In genomic region chr4:37733230-37733904, GRCh38 we compare ENCODE assay signal across 16 cellular contexts. TPM values are rescaled to one million over a fixed set of nuclear protein-coding genes. Genes with fewer than 3 reads are reported as not detected.
DNase-seq lines count a peak whose midpoint lies in the region; ATAC-seq and TF ChIP-seq lines count a peak whose summit lies in the region.
"Had no signal": no experiment of that assay in that cellular context is flagged by ENCODE, and none has a peak within 500 bp of the region (broad histone marks: within the 10 kb centered on the region; RNA-seq: fewer than 3 reads in every experiment).

No MANE protein-coding gene starts in this region.

- peak; percentile 21 for ATAC-seq in GM19351 (IDR thresholded peaks at IDR 0.05; ENCODE audit: unreplicated experiment)
- ATAC-seq: HCT116 had no signal

- no peak for TF ChIP-seq EP300 in transverse colon (IDR thresholded peaks at IDR 0.05; ENCODE audit: low read depth)

- WGBS in liver: 31% methylated on average over 6 of the region's 6 CpGs
- WGBS in transverse colon (ENCODE audit: low coverage in 1 of 2), 2 donors: 40 to 55% methylated on average over 3 to 6 of the region's 6 CpGs

- intact Hi-C loops in colonic mucosa (cut with DNase I) (no loop called here), transverse colon (cut with DNase I; ENCODE audit: low total_unique reads) (no loop called here)

- H3K27ac ChIP-seq in colonic mucosa (peak overlapping the region; percentile 45), liver (ENCODE audit: low read depth in 1 of 2, low read length in 2 of 2) (peak overlapping the region in 1 of 2 donors; percentile 12), transverse colon (peak overlapping the region; percentile 50 to 75 (median 59)), right atrium auricular region (no peak overlapping the region)
- H3K27ac ChIP-seq: C4-2B, GM23248 had no signal

- DNase-seq in colonic mucosa (peak; percentile 25), transverse colon (no peak), NCI-H2196 (lab: John Stamatoyannopoulos, UW; ENCODE audit: unreplicated experiment) (no peak), right atrium auricular region (ENCODE audit: low spot score) (no peak)
- DNase-seq in effector CD4-positive, alpha-beta T cell: no peak
- DNase-seq: BE2C; CD4-positive, alpha-beta memory T cell; DMS153; DMS79 treated with DMSO at 0.1 percent for 48 hours; EL; GDM1; GM23248 had no signal

- TF ChIP-seq CTCF in colonic mucosa (IDR thresholded peaks at IDR 0.05) (no peak), liver (IDR thresholded peaks at IDR 0.05; ENCODE audit: low read depth, low read length, missing input control) (no peak), transverse colon (IDR thresholded peaks at IDR 0.05) (no peak), right atrium auricular region (IDR thresholded peaks at IDR 0.05) (no peak)

- H3K27me3 ChIP-seq in colonic mucosa (no peaks in the 10 kb centered on the region), liver (ENCODE audit: control insufficient read depth in 4 of 4, insufficient read depth in 4 of 4, low read length in 3 of 4) (no peaks in the 10 kb centered on the region), transverse colon (no peaks in the 10 kb centered on the region), right atrium auricular region (no peaks in the 10 kb centered on the region)
- H3K27me3 ChIP-seq: BE2C had no signal

- peak in 1 of 2 donors; percentile 20 for TF ChIP-seq RAD21 in liver (IDR thresholded peaks at IDR 0.05)

- H3K9ac ChIP-seq in colonic mucosa (ENCODE audit: low read depth in 2 of 2, low read length in 2 of 2) (no peak overlapping the region), liver (ENCODE audit: low read depth in 1 of 2, low read length in 2 of 2) (no peak overlapping the region)
- H3K9ac ChIP-seq: GM23248 had no signal

- H3K9me3 ChIP-seq in colonic mucosa: no peaks in the 10 kb centered on the region
- no peaks in the 10 kb centered on the region for H3K9me3 ChIP-seq in liver (ENCODE audit: control insufficient read depth in 4 of 4, low read length in 3 of 4)
- H3K9me3 ChIP-seq in transverse colon: no peaks in the 10 kb centered on the region
- no peaks in the 10 kb centered on the region for H3K9me3 ChIP-seq in right atrium auricular region
- H3K9me3 ChIP-seq: BE2C had no signal

- H3K36me3 ChIP-seq in colonic mucosa (no peaks in the 10 kb centered on the region), liver (ENCODE audit: control insufficient read depth in 4 of 4, insufficient read depth in 3 of 4, low read depth in 1 of 4, low read length in 3 of 4) (no peaks in the 10 kb centered on the region), transverse colon (no peaks in the 10 kb centered on the region), right atrium auricular region (no peaks in the 10 kb centered on the region)
- H3K36me3 ChIP-seq: BE2C had no signal

- H3K4me1 ChIP-seq in colonic mucosa: no peaks in the 10 kb centered on the region
- peaks cover 0 to 10% (median 5%) of the 10 kb centered on the region in 4 donors for H3K4me1 ChIP-seq in liver (ENCODE audit: control insufficient read depth in 4 of 4, insufficient read depth in 4 of 4, low read length in 3 of 4)
- H3K4me1 ChIP-seq in transverse colon: peaks cover 0 to 11% (median 5%) of the 10 kb centered on the region in 4 donors
- no peaks in the 10 kb centered on the region for H3K4me1 ChIP-seq in right atrium auricular region
- H3K4me1 ChIP-seq: BE2C had no signal

- in situ Hi-C loops in transverse colon (cut with MboI; ENCODE audit: low pct_ligation_motif_present in 1 of 4, low pct_unique_long_range_greater_than_20kb in 1 of 4, low sequenced_read_pairs in 3 of 4): no loop called here

- H3K4me3 ChIP-seq in colonic mucosa: no peak overlapping the region
- no peak overlapping the region for H3K4me3 ChIP-seq in liver (ENCODE audit: low read depth in 1 of 3, low read length in 3 of 3)
- H3K4me3 ChIP-seq in transverse colon: no peak overlapping the region
- no peak overlapping the region for H3K4me3 ChIP-seq in right atrium auricular region
- H3K4me3 ChIP-seq: GM23248 had no signal

- no peak for TF ChIP-seq POLR2A in transverse colon (IDR thresholded peaks at IDR 0.05)

TF ChIP-seq in liver, 16 proteins besides CTCF, POLR2A, EP300 and RAD21:
- peak; percentile 62 for TF ChIP-seq HNF4G (IDR thresholded peaks at IDR 0.05)
- peak; percentile 72 to 73 for TF ChIP-seq RXRA (IDR thresholded peaks at IDR 0.05)
- TF ChIP-seq HNF4A (conservative IDR thresholded peaks at IDR 0.05): peak; percentile 89 to 90
- TF ChIP-seq SP1 (IDR thresholded peaks at IDR 0.05): peak; percentile 79
- peak in 1 of 2 donors; percentile 41 for TF ChIP-seq JUND (IDR thresholded peaks at IDR 0.05)
- peak; percentile 30 for TF ChIP-seq FOXA1 (IDR thresholded peaks at IDR 0.05)
- no peak for TF ChIP-seq MAX (IDR thresholded peaks at IDR 0.05)
- TF ChIP-seq NR2F2 (IDR thresholded peaks at IDR 0.05): peak; percentile 65
- TF ChIP-seq, protein P1, sequence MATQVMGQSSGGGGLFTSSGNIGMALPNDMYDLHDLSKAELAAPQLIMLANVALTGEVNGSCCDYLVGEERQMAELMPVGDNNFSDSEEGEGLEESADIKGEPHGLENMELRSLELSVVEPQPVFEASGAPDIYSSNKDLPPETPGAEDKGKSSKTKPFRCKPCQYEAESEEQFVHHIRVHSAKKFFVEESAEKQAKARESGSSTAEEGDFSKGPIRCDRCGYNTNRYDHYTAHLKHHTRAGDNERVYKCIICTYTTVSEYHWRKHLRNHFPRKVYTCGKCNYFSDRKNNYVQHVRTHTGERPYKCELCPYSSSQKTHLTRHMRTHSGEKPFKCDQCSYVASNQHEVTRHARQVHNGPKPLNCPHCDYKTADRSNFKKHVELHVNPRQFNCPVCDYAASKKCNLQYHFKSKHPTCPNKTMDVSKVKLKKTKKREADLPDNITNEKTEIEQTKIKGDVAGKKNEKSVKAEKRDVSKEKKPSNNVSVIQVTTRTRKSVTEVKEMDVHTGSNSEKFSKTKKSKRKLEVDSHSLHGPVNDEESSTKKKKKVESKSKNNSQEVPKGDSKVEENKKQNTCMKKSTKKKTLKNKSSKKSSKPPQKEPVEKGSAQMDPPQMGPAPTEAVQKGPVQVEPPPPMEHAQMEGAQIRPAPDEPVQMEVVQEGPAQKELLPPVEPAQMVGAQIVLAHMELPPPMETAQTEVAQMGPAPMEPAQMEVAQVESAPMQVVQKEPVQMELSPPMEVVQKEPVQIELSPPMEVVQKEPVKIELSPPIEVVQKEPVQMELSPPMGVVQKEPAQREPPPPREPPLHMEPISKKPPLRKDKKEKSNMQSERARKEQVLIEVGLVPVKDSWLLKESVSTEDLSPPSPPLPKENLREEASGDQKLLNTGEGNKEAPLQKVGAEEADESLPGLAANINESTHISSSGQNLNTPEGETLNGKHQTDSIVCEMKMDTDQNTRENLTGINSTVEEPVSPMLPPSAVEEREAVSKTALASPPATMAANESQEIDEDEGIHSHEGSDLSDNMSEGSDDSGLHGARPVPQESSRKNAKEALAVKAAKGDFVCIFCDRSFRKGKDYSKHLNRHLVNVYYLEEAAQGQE (IDR thresholded peaks at IDR 0.05): no peak
- TF ChIP-seq EGR1 (IDR thresholded peaks at IDR 0.05; ENCODE audit: low read depth in 2 of 2): no peak
- TF ChIP-seq FOXA2 (IDR thresholded peaks at IDR 0.05): peak; percentile 66
- TF ChIP-seq YY1 (IDR thresholded peaks at IDR 0.05): peak; percentile 45
- TF ChIP-seq, protein P2, sequence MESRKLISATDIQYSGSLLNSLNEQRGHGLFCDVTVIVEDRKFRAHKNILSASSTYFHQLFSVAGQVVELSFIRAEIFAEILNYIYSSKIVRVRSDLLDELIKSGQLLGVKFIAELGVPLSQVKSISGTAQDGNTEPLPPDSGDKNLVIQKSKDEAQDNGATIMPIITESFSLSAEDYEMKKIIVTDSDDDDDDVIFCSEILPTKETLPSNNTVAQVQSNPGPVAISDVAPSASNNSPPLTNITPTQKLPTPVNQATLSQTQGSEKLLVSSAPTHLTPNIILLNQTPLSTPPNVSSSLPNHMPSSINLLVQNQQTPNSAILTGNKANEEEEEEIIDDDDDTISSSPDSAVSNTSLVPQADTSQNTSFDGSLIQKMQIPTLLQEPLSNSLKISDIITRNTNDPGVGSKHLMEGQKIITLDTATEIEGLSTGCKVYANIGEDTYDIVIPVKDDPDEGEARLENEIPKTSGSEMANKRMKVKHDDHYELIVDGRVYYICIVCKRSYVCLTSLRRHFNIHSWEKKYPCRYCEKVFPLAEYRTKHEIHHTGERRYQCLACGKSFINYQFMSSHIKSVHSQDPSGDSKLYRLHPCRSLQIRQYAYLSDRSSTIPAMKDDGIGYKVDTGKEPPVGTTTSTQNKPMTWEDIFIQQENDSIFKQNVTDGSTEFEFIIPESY (IDR thresholded peaks at IDR 0.05): no peak
TF ChIP-seq in liver: peak in this region for 9.

RNA-seq across cellular contexts. Expression of gene RELL1, which starts 47.2 kb away (rescaled TPM):
- total RNA-seq in colonic mucosa (10 to 100 TPM; 24.4 to 48.2 TPM), liver (10 to 100 TPM; 12.9 to 16.8 TPM), transverse colon (100 to 1,000 TPM in 2 of 4 donors, 10 to 100 TPM in 1, 1 to 10 TPM in 1; 9.2 to 192 (median 107) TPM), right atrium auricular region (10 to 100 TPM; 25.3 to 33.9 TPM)
- 1 to 10 TPM; 1.5 to 1.8 TPM for polyA plus RNA-seq in liver

Comparison
In these comparisons a context has a peak if more than half of its experiments do, and no peak if none do; other contexts are left out.
1. H3K27ac ChIP-seq: peak in colonic mucosa (single experiment) and transverse colon (4 of 4); none in right atrium auricular region (0 of 2).